In genomic region chr22:25930710-25931353, GRCh38 we compare ENCODE assay signal across 1 cellular context.
TF ChIP-seq lines count a peak whose summit lies in the region.

No MANE protein-coding gene starts in this region.

TF ChIP-seq in WTC11, 78 proteins besides CTCF, POLR2A, EP300 and RAD21 (continued from another document):
- TF ChIP-seq, protein P1, sequence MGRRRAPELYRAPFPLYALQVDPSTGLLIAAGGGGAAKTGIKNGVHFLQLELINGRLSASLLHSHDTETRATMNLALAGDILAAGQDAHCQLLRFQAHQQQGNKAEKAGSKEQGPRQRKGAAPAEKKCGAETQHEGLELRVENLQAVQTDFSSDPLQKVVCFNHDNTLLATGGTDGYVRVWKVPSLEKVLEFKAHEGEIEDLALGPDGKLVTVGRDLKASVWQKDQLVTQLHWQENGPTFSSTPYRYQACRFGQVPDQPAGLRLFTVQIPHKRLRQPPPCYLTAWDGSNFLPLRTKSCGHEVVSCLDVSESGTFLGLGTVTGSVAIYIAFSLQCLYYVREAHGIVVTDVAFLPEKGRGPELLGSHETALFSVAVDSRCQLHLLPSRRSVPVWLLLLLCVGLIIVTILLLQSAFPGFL (CRISPR knock-in tag; IDR thresholded peaks at IDR 0.05; ENCODE audit: borderline replicate concordance) = no peak
- TF ChIP-seq, protein P2, sequence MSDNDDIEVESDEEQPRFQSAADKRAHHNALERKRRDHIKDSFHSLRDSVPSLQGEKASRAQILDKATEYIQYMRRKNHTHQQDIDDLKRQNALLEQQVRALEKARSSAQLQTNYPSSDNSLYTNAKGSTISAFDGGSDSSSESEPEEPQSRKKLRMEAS (CRISPR knock-in tag; IDR thresholded peaks at IDR 0.05) = no peak
- TF ChIP-seq NFYB (CRISPR knock-in tag; conservative IDR thresholded peaks at IDR 0.05; ENCODE audit: low read depth) = no peak
- TF ChIP-seq ZNF121 (CRISPR knock-in tag; IDR thresholded peaks at IDR 0.05) = no peak
- TF ChIP-seq ETV6 (CRISPR knock-in tag; IDR thresholded peaks at IDR 0.05) = no peak
- no peak for TF ChIP-seq TCF7 (CRISPR knock-in tag; IDR thresholded peaks at IDR 0.05; ENCODE audit: low read depth)
